Comparison of ENCODE assay signal across 18 cellular contexts in genomic region chr22:31707519-31707918, GRCh38. TPM values are rescaled to one million over a fixed set of nuclear protein-coding genes. Genes with fewer than 3 reads are reported as not detected.
A peak's percentile ranks its signal among the peaks of the same experiment; 100 is the strongest.
DNase-seq lines count a peak whose midpoint lies in the region; ATAC-seq and TF ChIP-seq lines count a peak whose summit lies in the region.
"Had no signal": no experiment of that assay in that cellular context is flagged by ENCODE, and none has a peak within 500 bp of the region (broad histone marks: within the 10 kb centered on the region; RNA-seq: fewer than 3 reads in every experiment).

No MANE protein-coding gene starts in this region.

- H3K27ac ChIP-seq in GM23338 (ENCODE audit: low read depth) (0 out of 2 replicates have a peak overlapping the region, but pooled peaks have one; percentile 17), OCI-LY7 (ENCODE audit: low read depth, low read length, poor library complexity, severe bottlenecking) (no peak overlapping the region)
- H3K27ac ChIP-seq: C4-2B, GM23248 had no signal

- H3K9me3 ChIP-seq in OCI-LY7 (ENCODE audit: low read length), result no peaks in the 10 kb centered on the region

- peaks cover 2% of the 10 kb centered on the region for H3K27me3 Mint-ChIP-seq in GM23338 (ENCODE audit: insufficient read depth, low read depth, poor library complexity)
- H3K27me3 Mint-ChIP-seq: CD4-positive, alpha-beta T cell; IgD-negative memory B cell had no signal

- H3K27ac Mint-ChIP-seq in GM23338, result no peak overlapping the region
- H3K27ac Mint-ChIP-seq: CD4-positive, alpha-beta T cell; IgD-negative memory B cell had no signal

- H3K4me3 ChIP-seq in GM23338 (no peak overlapping the region), OCI-LY7 (ENCODE audit: low read depth, low read length, poor library complexity, severe bottlenecking) (no peak overlapping the region)
- H3K4me3 ChIP-seq: GM23248 had no signal

- no peaks in the 10 kb centered on the region for H3F3A ChIP-seq in GM23338 (replicated peaks; ENCODE audit: low read depth)

- no peaks in the 10 kb centered on the region for H3K4me1 ChIP-seq in GM23338 (ENCODE audit: insufficient read depth)
- H3K4me1 ChIP-seq in OCI-LY7 (ENCODE audit: insufficient read depth, low read length, poor library complexity, severe bottlenecking), result peaks cover 13% of the 10 kb centered on the region

- no TSS peak for BruUV-seq in OCI-LY7 (replicated peaks; lab: Mats Ljungman, UMichigan)

- H3K4me1 Mint-ChIP-seq in GM23338, result no peaks in the 10 kb centered on the region

- H3K36me3 Mint-ChIP-seq in GM23338 (ENCODE audit: low read depth), result peaks cover 45% of the 10 kb centered on the region

- DNase-seq in GM23338 (ENCODE audit: low spot score), result no peak
- peak; percentile 5 for DNase-seq in NCI-H146 treated with DMSO at 0.1 percent for 48 hours (lab: John Stamatoyannopoulos, UW; ENCODE audit: unreplicated experiment)
- peak; percentile 8 for DNase-seq in OCI-LY7 (ENCODE audit: low spot score)
- DNase-seq in posterior vena cava (ENCODE audit: low spot score), result peak; percentile 35
- DNase-seq in NCI-H510A (lab: John Stamatoyannopoulos, UW), result no peak
- DNase-seq in sciatic nerve (ENCODE audit: low spot score), result no peak
- DNase-seq in putamen (ENCODE audit: low spot score), result no peak
- DNase-seq: AML-193; CD4-positive, alpha-beta T cell; DMS153; DMS79; GDM1; GM23248; HCEC 1CT had no signal

- H4K20me1 ChIP-seq in GM23338 (replicated peaks; ENCODE audit: insufficient read depth) (no peaks in the 10 kb centered on the region; the same call in none of the 2 replicates), OCI-LY7 (ENCODE audit: insufficient read depth, low read length) (no peaks in the 10 kb centered on the region)

- no peak overlapping the region for H3K4me2 ChIP-seq in GM23338
- no peak overlapping the region for H3K4me2 ChIP-seq in OCI-LY7 (ENCODE audit: low read length)

- peaks cover 47% of the 10 kb centered on the region for H3K36me3 ChIP-seq in GM23338 (ENCODE audit: insufficient read depth)
- peaks cover 60% of the 10 kb centered on the region for H3K36me3 ChIP-seq in OCI-LY7 (ENCODE audit: insufficient read depth, low read length)

- POLR2A ChIA-PET in OCI-LY7 (lab: Charles Lee), result interaction anchor here (0.7 kb wide), 1 partner anchor 13 kb away, joined by 3 read pairs; no protein-coding TSS in a partner anchor

- H3K27me3 ChIP-seq in GM23338 (ENCODE audit: insufficient read depth), result no peaks in the 10 kb centered on the region

- H3K9me3 Mint-ChIP-seq in GM23338, result no peaks in the 10 kb centered on the region; the same call in 2 of the 3 replicates
- H3K9me3 Mint-ChIP-seq: CD4-positive, alpha-beta T cell; IgD-negative memory B cell had no signal

- H3K4me3 Mint-ChIP-seq in GM23338, result no peak overlapping the region
- H3K4me3 Mint-ChIP-seq: CD4-positive, alpha-beta T cell; IgD-negative memory B cell had no signal

- intact Hi-C loops in OCI-LY7 (cut with micrococcal nuclease; ENCODE audit: unreplicated experiment) (no loop called here), posterior vena cava (cut with DNase I) (no loop called here), sciatic nerve (cut with DNase I) (no loop called here)

- H3K79me2 ChIP-seq in GM23338 (replicated peaks; ENCODE audit: insufficient read depth), result 0 out of 2 replicates have a peak, but pooled peaks cover 8% of the 10 kb centered on the region
- H3K79me2 ChIP-seq in OCI-LY7 (ENCODE audit: insufficient read depth, low read depth, low read length), result no peaks in the 10 kb centered on the region

- H3K9me2 ChIP-seq in GM23338 (ENCODE audit: insufficient read depth), result no peaks in the 10 kb centered on the region
- H3K9me2 ChIP-seq in OCI-LY7 (ENCODE audit: insufficient read depth, low read length), result no peaks in the 10 kb centered on the region

- no peak for ATAC-seq in GM23338
- ATAC-seq in sciatic nerve, result no peak
- ATAC-seq in HG02840 (IDR thresholded peaks at IDR 0.05; ENCODE audit: low FRiP score, unreplicated experiment), result no peak
- ATAC-seq: HepG2 had no signal

- CTCF ChIA-PET in OCI-LY7 (lab: Charles Lee; ENCODE audit: unreplicated experiment), result no interaction called here

- TF ChIP-seq CTCF in GM23338 (conservative IDR thresholded peaks at IDR 0.05; ENCODE audit: low read depth in 2 of 2), result no peak
- TF ChIP-seq CTCF in OCI-LY7 (conservative IDR thresholded peaks at IDR 0.05; ENCODE audit: low read length), result no peak

- H2AFZ ChIP-seq in GM23338 (no peak overlapping the region), OCI-LY7 (ENCODE audit: low read length) (no peak overlapping the region)
- H2AFZ ChIP-seq: GM23248 had no signal

TF ChIP-seq in GM23338, 12 proteins besides CTCF, POLR2A, EP300 and RAD21:
- TF ChIP-seq JUNB (IDR thresholded peaks at IDR 0.05; ENCODE audit: unreplicated experiment) (no peak), STAT1 (IDR thresholded peaks at IDR 0.05; ENCODE audit: unreplicated experiment) (no peak), EZH2phosphoT487 (IDR thresholded peaks at IDR 0.05; ENCODE audit: unreplicated experiment) (no peak)

RNA-seq across cellular contexts. Expression of gene PRR14L, which starts 42.4 kb away (rescaled TPM):
- 43.4 and 54.0 TPM in 2 replicates for total RNA-seq in GM23338 (2014; rRNA removed; shearing (Covaris generic))
- polyA plus RNA-seq in GM23338 (2016; fragmentation: Nextera tagmentation; extraction: Ambion mirVana), result 44.3 and 46.3 TPM in 2 replicates
- total RNA-seq in OCI-LY7 (2014; rRNA removed; shearing (Covaris generic)), result 15.9 and 21.9 TPM in 2 replicates
- total RNA-seq in OCI-LY7 (2022), result 51.1 and 52.8 TPM in 2 replicates
- total RNA-seq in posterior vena cava, result 10 to 100 TPM; 33.6 to 36.7 TPM
- total RNA-seq in sciatic nerve, result 53.1 TPM

RNA-seq across cellular contexts. Expression of gene PISD, which starts 45.5 kb away (rescaled TPM):
- 51.6 and 54.5 TPM in 2 replicates for total RNA-seq in GM23338 (2014; rRNA removed; shearing (Covaris generic))
- polyA plus RNA-seq in GM23338 (2016; fragmentation: Nextera tagmentation; extraction: Ambion mirVana), result 40.7 and 43.1 TPM in 2 replicates
- 21.5 and 25.7 TPM in 2 replicates for total RNA-seq in OCI-LY7 (2014; rRNA removed; shearing (Covaris generic))
- total RNA-seq in OCI-LY7 (2022) (39.4 and 51.9 TPM in 2 replicates), posterior vena cava (10 to 100 TPM; 38.0 to 44.6 TPM), sciatic nerve (49.0 TPM)

RNA-seq across cellular contexts. Expression of gene DEPDC5, which starts 46.3 kb away (rescaled TPM):
- total RNA-seq in GM23338 (2014; rRNA removed; shearing (Covaris generic)), result 19.7 and 30.1 TPM in 2 replicates
- 18.7 and 21.1 TPM in 2 replicates for polyA plus RNA-seq in GM23338 (2016; fragmentation: Nextera tagmentation; extraction: Ambion mirVana)
- total RNA-seq in OCI-LY7 (2014; rRNA removed; shearing (Covaris generic)), result 31.7 and 43.0 TPM in 2 replicates
- total RNA-seq in OCI-LY7 (2022), result 70.4 and 77.1 TPM in 2 replicates
- total RNA-seq in posterior vena cava, result 10 to 100 TPM; 20.2 to 25.4 TPM
- total RNA-seq in sciatic nerve, result 43.1 TPM

Comparison
In these comparisons a context has a peak if more than half of its experiments do, and no peak if none do; other contexts are left out.
1. DNase-seq: peak in NCI-H146 treated with DMSO at 0.1 percent for 48 hours (single experiment), OCI-LY7 (single experiment) and posterior vena cava (single experiment); none in GM23338 (single experiment), NCI-H510A (single experiment), sciatic nerve (single experiment) and putamen (single experiment).